ENCODE assay signal across 8 cellular contexts in genomic region chr1:27959792-27960603, GRCh38. TPM values are rescaled to one million over a fixed set of nuclear protein-coding genes. Genes with fewer than 3 reads are reported as not detected.
A peak's percentile ranks its signal among the peaks of the same experiment; 100 is the strongest.
DNase-seq lines count a peak whose midpoint lies in the region; ATAC-seq and TF ChIP-seq lines count a peak whose summit lies in the region.

Gene XKR8 (plus strand): TSS chr1:27959973. CDS start chr1:27960070, 97 bp downstream.

- peaks cover 6% of the 10 kb centered on the region for H3K4me1 ChIP-seq in HUES64 (ENCODE audit: insufficient read depth, low read length)
- peaks cover 0 to 26% of the 10 kb centered on the region in 2 donors for H3K4me1 ChIP-seq in right atrium auricular region

- DNase-seq in COLO829 (ENCODE audit: low spot score) (peak; percentile 23), right atrium auricular region (ENCODE audit: low spot score) (peak; percentile 76), retinal pigment epithelial cell (ENCODE audit: low read depth) (peak; percentile 37), NCI-H2227 (lab: John Stamatoyannopoulos, UW; ENCODE audit: unreplicated experiment) (no peak)

- H3K27me3 Mint-ChIP-seq in T-helper 1 cell treated with Interleukin-12 subunit alpha and Interleukin-12 subunit beta and Interleukin-4 antibody, amounts not matched to agents 30 μg/mL and 1 μg/mL, for 36 hours (ENCODE audit: low read depth), result peaks cover 4% of the 10 kb centered on the region

- peaks cover 13% of the 10 kb centered on the region for H3K4me1 Mint-ChIP-seq in T-helper 1 cell treated with Interleukin-12 subunit alpha and Interleukin-12 subunit beta and Interleukin-4 antibody, amounts not matched to agents 30 μg/mL and 1 μg/mL, for 36 hours (ENCODE audit: low read depth)

- H3K27ac ChIP-seq in HUES64 (ENCODE audit: low read depth, low read length) (peak within 1 kb of the TSS; percentile 91), angular gyrus (ENCODE audit: low read depth, low read length) (peak within 1 kb of the TSS; percentile 83), right atrium auricular region (peak within 1 kb of the TSS; percentile 91 to 97)

- peak; percentile 13 to 71 for TF ChIP-seq CTCF in right atrium auricular region (IDR thresholded peaks at IDR 0.05)
- peak; percentile 53 for TF ChIP-seq CTCF in retinal pigment epithelial cell (conservative IDR thresholded peaks at IDR 0.05; ENCODE audit: low read depth, low read length)

- no peaks in the 10 kb centered on the region for H3K27me3 ChIP-seq in HUES64 (ENCODE audit: insufficient read depth, low read length)
- H3K27me3 ChIP-seq in right atrium auricular region, result no peaks in the 10 kb centered on the region

- WGBS in HUES64, result 5% methylated on average over 68 of the region's 68 CpGs

- H3K36me3 Mint-ChIP-seq in T-helper 1 cell treated with Interleukin-12 subunit alpha and Interleukin-12 subunit beta and Interleukin-4 antibody, amounts not matched to agents 30 μg/mL and 1 μg/mL, for 36 hours (ENCODE audit: low read depth), result peaks cover 5% of the 10 kb centered on the region

- no peaks in the 10 kb centered on the region for H3K9me3 Mint-ChIP-seq in T-helper 1 cell treated with Interleukin-12 subunit alpha and Interleukin-12 subunit beta and Interleukin-4 antibody, amounts not matched to agents 30 μg/mL and 1 μg/mL, for 36 hours

- H3K4me3 ChIP-seq in HUES64 (ENCODE audit: low read length), result peak within 1 kb of the TSS; percentile 72
- H3K4me3 ChIP-seq in right atrium auricular region, result peak within 1 kb of the TSS; percentile 68 to 75
- H3K4me3 ChIP-seq in retinal pigment epithelial cell (ENCODE audit: low read length), result peak within 1 kb of the TSS; percentile 63

- H3K4me3 Mint-ChIP-seq in T-helper 1 cell treated with Interleukin-12 subunit alpha and Interleukin-12 subunit beta and Interleukin-4 antibody, amounts not matched to agents 30 μg/mL and 1 μg/mL, for 36 hours, result peak within 1 kb of the TSS; percentile 81

- H3K27ac Mint-ChIP-seq in T-helper 1 cell treated with Interleukin-12 subunit alpha and Interleukin-12 subunit beta and Interleukin-4 antibody, amounts not matched to agents 30 μg/mL and 1 μg/mL, for 36 hours, result peak within 1 kb of the TSS; percentile 73

- peak within 1 kb of the TSS; percentile 83 for H3K9ac ChIP-seq in HUES64 (ENCODE audit: low read depth, low read length)

- no peaks in the 10 kb centered on the region for H3K9me3 ChIP-seq in HUES64 (ENCODE audit: insufficient read depth, low read depth, low read length)
- H3K9me3 ChIP-seq in right atrium auricular region, result no peaks in the 10 kb centered on the region

- H3K36me3 ChIP-seq in HUES64 (ENCODE audit: insufficient read depth, low read length), result peaks cover 30% of the 10 kb centered on the region
- H3K36me3 ChIP-seq in right atrium auricular region, result peaks cover 13% of the 10 kb centered on the region

- peak; percentile 79 for ATAC-seq in GM21360 (IDR thresholded peaks at IDR 0.05; ENCODE audit: unreplicated experiment)

RNA-seq across cellular contexts. Expression of gene XKR8, which starts in this region (rescaled TPM):
- 10.3 TPM for polyA plus RNA-seq in HUES64 (2013, experiment 1 of 2)
- 10.6 TPM for polyA plus RNA-seq in HUES64 (2013, experiment 2 of 2)
- 10 to 100 TPM in 1 of 2 donors, 1 to 10 TPM in 1; 6.8 to 10.8 TPM for total RNA-seq in right atrium auricular region
